Comparison of ENCODE assay signal across 17 cellular contexts in genomic region chr12:116954700-116955381, GRCh38. TPM values are rescaled to one million over a fixed set of nuclear protein-coding genes. Genes with fewer than 3 reads are reported as not detected.
A peak's percentile ranks its signal among the peaks of the same experiment; 100 is the strongest.
DNase-seq lines count a peak whose midpoint lies in the region; ATAC-seq and TF ChIP-seq lines count a peak whose summit lies in the region.
"Had no signal": no experiment of that assay in that cellular context is flagged by ENCODE, and none has a peak within 500 bp of the region (broad histone marks: within the 10 kb centered on the region; RNA-seq: fewer than 3 reads in every experiment).

No MANE protein-coding gene starts in this region.

- intact Hi-C loops in left lung (cut with DNase I) = no loop called here
- intact Hi-C loops in stomach (cut with DNase I; ENCODE audit: low total_unique reads) = no loop called here

- no peak for TF ChIP-seq EP300 in stomach (IDR thresholded peaks at IDR 0.05)

- H3K9me3 ChIP-seq in left lung = no peaks in the 10 kb centered on the region
- H3K9me3 ChIP-seq in stomach = no peaks in the 10 kb centered on the region
- H3K9me3 ChIP-seq: MG63 had no signal

- no peak overlapping the region for H3K27ac ChIP-seq in left lung
- H3K27ac ChIP-seq in stomach = peak overlapping the region in 2 of 5 donors; percentile 17 to 31

- TF ChIP-seq POLR2A in stomach (IDR thresholded peaks at IDR 0.05) = no peak

- H3K4me3 ChIP-seq in left lung = no peak overlapping the region
- no peak overlapping the region for H3K4me3 ChIP-seq in stomach
- H3K4me3 ChIP-seq: MG63 had no signal

- H3K36me3 ChIP-seq in left lung (peaks cover 0 to 23% of the 10 kb centered on the region in 2 donors), stomach (peaks cover 0 to 33% (median 30%) of the 10 kb centered on the region in 4 donors)

- DNase-seq in NCI-H2196 treated with DMSO at 0.1 percent for 48 hours (lab: John Stamatoyannopoulos, UW; ENCODE audit: unreplicated experiment) (peak; percentile 36), dermis blood vessel endothelial cell (peak; percentile 46), left lung (peak in 1 of 2 donors; percentile 46), stomach (peak; percentile 74), hippocampal formation (lab: John Stamatoyannopoulos, UW) (no peak), NCI-H226 (no peak)
- DNase-seq in stimulated activated CD4-positive, alpha-beta T cell treated with anti-CD3 and anti-CD28 coated beads, Interleukin-1b, Interleukin-23, amount 100 ng/mL, for 48 hours = no peak
- DNase-seq: activated CD4-positive, CD25-positive, alpha-beta regulatory T cell treated with anti-CD3 and anti-CD28 coated beads, Interleukin-2, amount 50 U/mL, for 72 hours; activated naive CD4-positive, alpha-beta T cell; cortex of kidney; DMS 273 treated with DMSO at 0.1 percent for 48 hours; glutamatergic neuron; MG63; NCI-H748 treated with DMSO at 0.1 percent for 48 hours; retina; SHP77 treated with DMSO at 0.1 percent for 48 hours; SW 1271 had no signal

- 37 to 62% (median 47%) methylated on average over 13 of the region's 13 CpGs for WGBS in stomach, 5 donors

- H3K27me3 ChIP-seq in left lung (no peaks in the 10 kb centered on the region), stomach (no peaks in the 10 kb centered on the region)
- H3K27me3 ChIP-seq: MG63 had no signal

- TF ChIP-seq CTCF in left lung (IDR thresholded peaks at IDR 0.05) (no peak), stomach (IDR thresholded peaks at IDR 0.05) (no peak)

- ATAC-seq in left lung = peak; percentile 54

- H3K4me1 ChIP-seq in left lung (no peaks in the 10 kb centered on the region), stomach (peaks cover 6 to 33% (median 24%) of the 10 kb centered on the region in 4 donors)

RNA-seq across cellular contexts. Expression of gene FBXW8, which starts 44.1 kb away (rescaled TPM):
- total RNA-seq in dermis blood vessel endothelial cell (15.5 and 16.0 TPM in 2 replicates), left lung (10 to 100 TPM; 16.0 to 17.0 TPM), stomach (10 to 100 TPM in 3 of 5 donors, 1 to 10 TPM in 2; 4.1 to 28.7 (median 19.6) TPM)
- 1 to 10 TPM; 3.2 to 4.1 (median 3.3) TPM for polyA plus RNA-seq in stomach

Comparison
In these comparisons a context has a peak if more than half of its experiments do, and no peak if none do; other contexts are left out.
1. DNase-seq: peak in NCI-H2196 treated with DMSO at 0.1 percent for 48 hours (single experiment), dermis blood vessel endothelial cell (single experiment) and stomach (single experiment); none in hippocampal formation (0 of 2), stimulated activated CD4-positive, alpha-beta T cell treated with anti-CD3 and anti-CD28 coated beads, Interleukin-1b, Interleukin-23, amount 100 ng/mL, for 48 hours (single experiment) and NCI-H226 (single experiment).